27 cellular contexts compared by ENCODE assay signal in the genomic region with DNA sequence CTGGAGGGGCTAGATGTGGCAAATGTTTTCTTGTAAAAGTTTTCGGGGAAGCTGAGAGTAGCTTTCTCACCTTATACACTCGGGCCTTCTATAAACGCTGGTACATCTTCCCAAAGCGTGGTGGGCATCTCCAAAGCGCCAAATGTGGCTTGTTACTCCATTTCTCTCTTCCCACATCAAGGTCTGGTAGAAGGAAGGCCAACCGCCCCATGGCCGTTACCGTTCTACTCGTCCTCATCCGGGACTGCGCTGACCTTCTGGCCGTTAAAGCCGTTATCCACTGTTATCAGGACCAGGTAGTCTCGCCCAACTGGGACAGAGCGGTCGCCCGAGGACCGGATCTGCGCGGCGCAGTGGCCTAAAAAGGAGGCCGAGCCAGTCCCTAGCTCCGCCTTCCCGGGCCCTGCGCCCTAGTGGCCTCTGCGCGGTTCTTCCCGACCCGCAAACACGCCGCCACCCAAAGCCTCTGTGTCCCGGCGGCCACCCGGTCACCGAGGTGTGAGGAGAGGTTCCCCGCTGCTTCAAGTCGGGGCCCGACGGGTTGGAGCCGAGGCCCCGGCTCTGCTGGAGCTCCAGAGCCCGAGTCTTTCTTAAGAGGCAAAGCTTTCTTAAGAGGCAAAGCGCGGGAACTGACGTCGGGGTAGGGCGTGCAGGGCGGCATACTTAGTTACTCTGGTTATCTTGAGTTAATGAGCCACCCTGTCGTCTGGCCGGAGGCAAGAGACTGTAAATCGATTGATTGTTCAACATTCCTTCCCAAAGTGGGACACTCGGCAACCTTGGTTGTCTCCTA.
A peak's percentile ranks its signal among the peaks of the same experiment; 100 is the strongest.
DNase-seq lines count a peak whose midpoint lies in the region; ATAC-seq and TF ChIP-seq lines count a peak whose summit lies in the region.
"Had no signal": no experiment of that assay in that cellular context is flagged by ENCODE, and none has a peak within 500 bp of the region (broad histone marks: within the 10 kb centered on the region; RNA-seq: fewer than 3 reads in every experiment).

No MANE protein-coding gene starts in this region.

- no peak overlapping the region for H3K4me2 ChIP-seq in mesendoderm (ENCODE audit: low read length)
- H3K4me2 ChIP-seq: A549, KMS-11 had no signal

- intact Hi-C loops in left colon (cut with DNase I, micrococcal nuclease) (no loop called here), cardiac septum (cut with DNase I) (no loop called here)

- no peak overlapping the region for H3K4ac ChIP-seq in mesendoderm (ENCODE audit: low read depth, low read length)

- ATAC-seq in left colon, result no peak
- no peak for ATAC-seq in GM18907 (IDR thresholded peaks at IDR 0.05; ENCODE audit: unreplicated experiment)
- ATAC-seq: A549, heart right ventricle, psoas muscle had no signal

- H4K5ac ChIP-seq in mesendoderm (ENCODE audit: low read length), result no peak overlapping the region

- DNase-seq in stimulated activated CD4-positive, alpha-beta T cell treated with anti-CD3 and anti-CD28 coated beads, Interleukin-15, amount 100 ng/mL, for 24 hours, result peak; percentile 8
- DNase-seq in stimulated activated CD4-positive, alpha-beta T cell treated with anti-CD3 and anti-CD28 coated beads, Interleukin-4, amount 100 ng/mL, for 24 hours, result no peak
- DNase-seq in glutamatergic neuron (no peak), mesendoderm (peak; percentile 66), left colon (no peak), cardiac septum (ENCODE audit: low spot score) (no peak), G401 (ENCODE audit: low spot score) (no peak)
- DNase-seq: activated CD4-positive, alpha-beta T cell treated with anti-CD3 and anti-CD28 coated beads for 4 hours; BE2C; central memory CD4-positive, alpha-beta T cell; DMS79 treated with DMSO at 0.1 percent for 48 hours; HCEC 1CT; heart right ventricle; NCI-H2171 treated with DMSO at 0.1 percent for 48 hours; NCI-H526 treated with DMSO at 0.1 percent for 48 hours; nephron progenitor cell; psoas muscle; RPMI8226; stimulated activated CD4-positive, alpha-beta T cell treated with anti-CD3 and anti-CD28 coated beads, Interleukin-2, amount 100 ng/mL, for 24 hours; stimulated activated naive CD4-positive, alpha-beta T cell treated with Interleukin-2 at 50 U/mL for 16 hours; transverse colon had no signal

- no peaks in the 10 kb centered on the region for H3K79me1 ChIP-seq in mesendoderm (ENCODE audit: low read length)

- no peak for TF ChIP-seq CTCF in glutamatergic neuron (IDR thresholded peaks at IDR 0.05; ENCODE audit: partially characterized antibody, unreplicated experiment)

- peak overlapping the region; percentile 44 for H3K56ac ChIP-seq in mesendoderm (ENCODE audit: low read length)

- peaks cover 7% of the 10 kb centered on the region for H3K9me3 Mint-ChIP-seq in glutamatergic neuron (ENCODE audit: unreplicated experiment)

- H2BK15ac ChIP-seq in mesendoderm (replicated peaks; ENCODE audit: low read depth), result no peak overlapping the region

- H3K27ac Mint-ChIP-seq in glutamatergic neuron (ENCODE audit: unreplicated experiment), result no peak overlapping the region
- H3K27ac Mint-ChIP-seq: activated naive CD4-positive, alpha-beta T cell treated with anti-CD3 and anti-CD28 coated beads, Interleukin-2, amount 50 U/mL, for 24 hours; nephron progenitor cell; T-helper 1 cell treated with Interleukin-12 subunit alpha and Interleukin-12 subunit beta and Interleukin-4 antibody, amounts not matched to agents 30 μg/mL and 1 μg/mL, for 36 hours had no signal

- no peak overlapping the region for H2BK5ac ChIP-seq in mesendoderm (ENCODE audit: low read length)

- H3K23ac ChIP-seq in mesendoderm (ENCODE audit: low read length), result no peak overlapping the region

- no peak overlapping the region for H3K18ac ChIP-seq in mesendoderm (ENCODE audit: low read length)

- WGBS in mesendoderm (ENCODE audit: extremely low coverage, insufficient coverage, low lambda C conversion rate), result no CpG with 5 or more reads among the region's 52 CpGs

- H3K9ac ChIP-seq in mesendoderm (ENCODE audit: low read length), result peak overlapping the region; percentile 31
- H3K9ac ChIP-seq: KMS-11 had no signal

- H2AK5ac ChIP-seq in mesendoderm (ENCODE audit: low read length), result no peak overlapping the region

- H3K36me3 Mint-ChIP-seq in glutamatergic neuron (ENCODE audit: unreplicated experiment), result no peaks in the 10 kb centered on the region
- H3K36me3 Mint-ChIP-seq: activated naive CD4-positive, alpha-beta T cell treated with anti-CD3 and anti-CD28 coated beads, Interleukin-2, amount 50 U/mL, for 24 hours had no signal

- H3K4me1 Mint-ChIP-seq in glutamatergic neuron (ENCODE audit: low read depth, unreplicated experiment), result peaks cover 14% of the 10 kb centered on the region
- H3K4me1 Mint-ChIP-seq: activated naive CD4-positive, alpha-beta T cell treated with anti-CD3 and anti-CD28 coated beads, Interleukin-2, amount 50 U/mL, for 24 hours had no signal

- H3K79me2 ChIP-seq in mesendoderm (ENCODE audit: control insufficient read depth, insufficient read depth, low read length), result no peaks in the 10 kb centered on the region

- no peaks in the 10 kb centered on the region for H3K4me1 ChIP-seq in mesendoderm (ENCODE audit: control insufficient read depth, low read depth, low read length)
- H3K4me1 ChIP-seq: A549, ascending aorta, BE2C, heart right ventricle, psoas muscle, transverse colon had no signal

- no peak overlapping the region for H2BK120ac ChIP-seq in mesendoderm (ENCODE audit: low read depth, low read length)

- in situ Hi-C loops in G401 (cut with HindIII; ENCODE audit: low sequenced_read_pairs), result no loop called here

- H3K4me3 ChIP-seq in mesendoderm (ENCODE audit: low read length), result no peak overlapping the region
- H3K4me3 ChIP-seq: A549, ascending aorta, heart right ventricle, psoas muscle, transverse colon had no signal

- no peaks in the 10 kb centered on the region for H3K36me3 ChIP-seq in mesendoderm (ENCODE audit: control insufficient read depth, insufficient read depth, low read length)
- H3K36me3 ChIP-seq: ascending aorta, BE2C, heart right ventricle, transverse colon had no signal

- H3K4me3 Mint-ChIP-seq in glutamatergic neuron (ENCODE audit: unreplicated experiment), result peak overlapping the region; percentile 23
- H3K4me3 Mint-ChIP-seq: activated naive CD4-positive, alpha-beta T cell treated with anti-CD3 and anti-CD28 coated beads, Interleukin-2, amount 50 U/mL, for 24 hours; nephron progenitor cell; T-helper 1 cell treated with Interleukin-12 subunit alpha and Interleukin-12 subunit beta and Interleukin-4 antibody, amounts not matched to agents 30 μg/mL and 1 μg/mL, for 36 hours had no signal

- no peak overlapping the region for H4K8ac ChIP-seq in mesendoderm (ENCODE audit: low read depth, low read length)

- no peak overlapping the region for H3K27ac ChIP-seq in mesendoderm (ENCODE audit: low read depth, low read length)
- H3K27ac ChIP-seq: A549, ascending aorta, heart right ventricle, KMS-11, psoas muscle, transverse colon had no signal

- H3K27me3 Mint-ChIP-seq in glutamatergic neuron (ENCODE audit: unreplicated experiment), result peaks cover 1% of the 10 kb centered on the region

- H3K27me3 ChIP-seq in mesendoderm (ENCODE audit: insufficient read depth, low read length, poor library complexity), result no peaks in the 10 kb centered on the region
- H3K27me3 ChIP-seq: ascending aorta, BE2C had no signal

Comparison
In these comparisons a context has a peak if more than half of its experiments do, and no peak if none do; other contexts are left out.
1. DNase-seq: peak in stimulated activated CD4-positive, alpha-beta T cell treated with anti-CD3 and anti-CD28 coated beads, Interleukin-15, amount 100 ng/mL, for 24 hours (single experiment) and mesendoderm (single experiment); none in stimulated activated CD4-positive, alpha-beta T cell treated with anti-CD3 and anti-CD28 coated beads, Interleukin-4, amount 100 ng/mL, for 24 hours (single experiment), glutamatergic neuron (single experiment), left colon (0 of 2), cardiac septum (single experiment) and G401 (single experiment).